Comparison of ENCODE assay signal across 4 cellular contexts in genomic region chrY:26521436-26521835, GRCh38.
A peak's percentile ranks its signal among the peaks of the same experiment; 100 is the strongest.
DNase-seq lines count a peak whose midpoint lies in the region; ATAC-seq and TF ChIP-seq lines count a peak whose summit lies in the region.
"Not testable (repeated sequence)": the region's sequence is repeated elsewhere in the genome, so short reads cannot be mapped to it uniquely, and the experiment has no call there.

No MANE protein-coding gene starts in this region.

- TF ChIP-seq CTCF in natural killer cell (IDR thresholded peaks at IDR 0.05), result not testable (repeated sequence)

- not testable (repeated sequence) for H3K36me3 Mint-ChIP-seq in effector memory CD8-positive, alpha-beta T cell (ENCODE audit: insufficient read depth); memory B cell; naive B cell; natural killer cell

- intact Hi-C loops in natural killer cell (cut with micrococcal nuclease), result not testable (repeated sequence)

- H3K27ac Mint-ChIP-seq in effector memory CD8-positive, alpha-beta T cell; memory B cell; naive B cell; natural killer cell: not testable (repeated sequence)

- not testable (repeated sequence) for H3K27me3 Mint-ChIP-seq in effector memory CD8-positive, alpha-beta T cell; memory B cell; naive B cell; natural killer cell (ENCODE audit: low read depth in 2 of 2)

- H3K4me1 Mint-ChIP-seq in effector memory CD8-positive, alpha-beta T cell (ENCODE audit: low read depth in 2 of 2); memory B cell; naive B cell; natural killer cell: not testable (repeated sequence)

- not testable (repeated sequence) for H3K4me3 Mint-ChIP-seq in effector memory CD8-positive, alpha-beta T cell; memory B cell; naive B cell; natural killer cell

- ATAC-seq in effector memory CD8-positive, alpha-beta T cell (replicated peaks), result peak; percentile 53
- ATAC-seq in memory B cell (ENCODE audit: low read depth), result peak; percentile 65
- peak; percentile 40 for ATAC-seq in naive B cell (ENCODE audit: low read depth in 2 of 2)
- peak in 2 of 3 donors; percentile 64 to 71 for ATAC-seq in natural killer cell

- peaks cover 9 to 16% of the 10 kb centered on the region in 2 donors for H3K9me3 Mint-ChIP-seq in effector memory CD8-positive, alpha-beta T cell
- H3K9me3 Mint-ChIP-seq in memory B cell, naive B cell: not testable (repeated sequence)
- H3K9me3 Mint-ChIP-seq in natural killer cell, result peaks cover 0 to 10% of the 10 kb centered on the region in 2 donors

- DNase-seq in effector memory CD8-positive, alpha-beta T cell; memory B cell (ENCODE audit: low spot score in 2 of 2); naive B cell; natural killer cell: not testable (repeated sequence)
